14 cellular contexts compared by ENCODE assay signal in the genomic region with DNA sequence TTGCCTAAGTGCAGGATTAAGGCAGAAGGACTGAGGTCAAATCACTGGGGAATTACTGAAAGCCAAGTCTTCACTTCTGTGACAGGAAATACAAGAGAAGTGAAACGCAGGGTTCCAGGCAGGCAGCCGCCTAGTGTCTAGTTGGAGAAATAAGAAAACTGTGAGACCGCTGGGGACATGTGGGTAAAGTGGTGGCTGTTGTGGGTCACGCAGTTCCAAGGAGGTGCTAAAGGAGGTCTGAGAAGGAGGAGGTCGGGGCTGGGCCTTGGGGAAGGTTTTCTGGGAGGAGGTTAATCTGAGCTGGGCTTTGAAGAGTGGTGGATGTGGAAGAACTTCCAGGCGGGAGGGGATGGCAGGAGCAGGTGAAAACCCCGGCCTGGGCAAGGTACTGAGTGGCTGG. TPM values are rescaled to one million over a fixed set of nuclear protein-coding genes. Genes with fewer than 3 reads are reported as not detected.
A peak's percentile ranks its signal among the peaks of the same experiment; 100 is the strongest.
DNase-seq lines count a peak whose midpoint lies in the region; ATAC-seq and TF ChIP-seq lines count a peak whose summit lies in the region.
"Had no signal": no experiment of that assay in that cellular context is flagged by ENCODE, and none has a peak within 500 bp of the region (broad histone marks: within the 10 kb centered on the region; RNA-seq: fewer than 3 reads in every experiment).

No MANE protein-coding gene starts in this region.

- no peak overlapping the region for H3K4me3 ChIP-seq in CD8-positive, alpha-beta memory T cell (ENCODE audit: low read length)
- H3K4me3 ChIP-seq in OCI-LY7 (ENCODE audit: low read depth, low read length, poor library complexity, severe bottlenecking) (peak overlapping the region; percentile 50), tibial artery (no peak overlapping the region)
- H3K4me3 ChIP-seq: vagina had no signal

- TF ChIP-seq CTCF in OCI-LY7 (conservative IDR thresholded peaks at IDR 0.05; ENCODE audit: low read length) (peak; percentile 79), tibial artery (IDR thresholded peaks at IDR 0.05) (no peak)

- no peaks in the 10 kb centered on the region for H3K27me3 ChIP-seq in CD8-positive, alpha-beta memory T cell (ENCODE audit: insufficient read depth, low read length, poor library complexity, severe bottlenecking)
- no peaks in the 10 kb centered on the region for H3K27me3 ChIP-seq in tibial artery
- H3K27me3 ChIP-seq: vagina had no signal

- H3K79me2 ChIP-seq in OCI-LY7 (ENCODE audit: insufficient read depth, low read depth, low read length): peaks cover 22% of the 10 kb centered on the region; the same call in 1 of the 2 replicates

- H3K9me3 ChIP-seq in CD8-positive, alpha-beta memory T cell (ENCODE audit: low read length): no peaks in the 10 kb centered on the region
- H3K9me3 ChIP-seq in OCI-LY7 (ENCODE audit: low read length) (no peaks in the 10 kb centered on the region), tibial artery (no peaks in the 10 kb centered on the region)
- H3K9me3 ChIP-seq: vagina had no signal

- no peaks in the 10 kb centered on the region for H3K9me3 Mint-ChIP-seq in CD8-positive, alpha-beta memory T cell
- no peaks in the 10 kb centered on the region for H3K9me3 Mint-ChIP-seq in immature natural killer cell

- H3K27me3 Mint-ChIP-seq in CD8-positive, alpha-beta memory T cell: peaks cover 0 to 3% of the 10 kb centered on the region in 2 donors
- H3K27me3 Mint-ChIP-seq in immature natural killer cell (ENCODE audit: low read depth in 3 of 3): no peaks in the 10 kb centered on the region

- H3K27ac Mint-ChIP-seq in CD8-positive, alpha-beta memory T cell: peak overlapping the region in 5 of 8 donors; percentile 52 to 95 (median 69)
- peak overlapping the region; percentile 15 to 84 (median 62) for H3K27ac Mint-ChIP-seq in immature natural killer cell

- CTCF ChIA-PET in CD8-positive, alpha-beta memory T cell (lab: Charles Lee): no interaction called here
- CTCF ChIA-PET in OCI-LY7 (lab: Charles Lee; ENCODE audit: unreplicated experiment): interaction anchor here (0.7 to 1.4 kb wide), 3 partner anchors 10 to 67 kb away, joined by 3 to 5 read pairs (median 4); no protein-coding TSS in a partner anchor

- H4K20me1 ChIP-seq in OCI-LY7 (ENCODE audit: insufficient read depth, low read length): peaks cover 6% of the 10 kb centered on the region

- H3K4me2 ChIP-seq in OCI-LY7 (ENCODE audit: low read length): peak overlapping the region; percentile 82

- no peaks in the 10 kb centered on the region for H3K9me2 ChIP-seq in OCI-LY7 (ENCODE audit: insufficient read depth, low read length)

- peaks cover 71% of the 10 kb centered on the region for H3K36me3 ChIP-seq in CD8-positive, alpha-beta memory T cell (ENCODE audit: insufficient read depth, low read length)
- H3K36me3 ChIP-seq in OCI-LY7 (ENCODE audit: insufficient read depth, low read length) (peaks cover 99% of the 10 kb centered on the region), tibial artery (peaks cover 66 to 100% (median 94%) of the 10 kb centered on the region in 3 donors)

- H2AFZ ChIP-seq in OCI-LY7 (ENCODE audit: low read length): no peak overlapping the region

- peaks cover 7 to 25% (median 8%) of the 10 kb centered on the region in 3 donors for H3K4me1 Mint-ChIP-seq in CD8-positive, alpha-beta memory T cell
- peaks cover 7 to 13% of the 10 kb centered on the region in 2 donors for H3K4me1 Mint-ChIP-seq in immature natural killer cell

- POLR2A ChIA-PET in CD8-positive, alpha-beta memory T cell (lab: Charles Lee): no interaction called here
- POLR2A ChIA-PET in OCI-LY7 (lab: Charles Lee): interaction anchor here (2.6 kb wide), 1 partner anchor 59 kb away, joined by 10 read pairs; no protein-coding TSS in a partner anchor

- peak; percentile 51 for TF ChIP-seq POLR2A in GM18505 (IDR thresholded peaks at IDR 0.05; ENCODE audit: borderline replicate concordance, extremely low read depth, insufficient read depth, insufficient read length)

- DNase-seq in CD8-positive, alpha-beta memory T cell: no peak
- DNase-seq in OCI-LY7 (ENCODE audit: low spot score) (peak; percentile 87), immature natural killer cell (no peak), NCI-H526 treated with DMSO at 0.1 percent for 48 hours (lab: John Stamatoyannopoulos, UW) (no peak), tibial artery (no peak), GF-D8 (lab: John Stamatoyannopoulos, UW) (no peak), activated gamma-delta T cell treated with Interleukin-2 at 50 U/mL for 16 hours (no peak)
- DNase-seq: cerebellar nuclear complex, DMS 273 treated with DMSO at 0.1 percent for 48 hours, left cardiac atrium, NCI-H2081 treated with DMSO at 0.1 percent for 48 hours, SHP77 treated with DMSO at 0.1 percent for 48 hours had no signal

- intact Hi-C loops in OCI-LY7 (cut with micrococcal nuclease; ENCODE audit: unreplicated experiment) (loop anchor here (5.0 kb wide), 1 partner anchor 104 kb away; no protein-coding TSS in a partner anchor), tibial artery (cut with DNase I; ENCODE audit: low total_unique reads) (loop anchor here (10.0 kb wide), 1 partner anchor 66 kb away; no protein-coding TSS in a partner anchor)

- no peak for ATAC-seq in GM18505 (IDR thresholded peaks at IDR 0.05; ENCODE audit: unreplicated experiment)

- H3K4me1 ChIP-seq in CD8-positive, alpha-beta memory T cell (ENCODE audit: insufficient read depth, low read length): no peaks in the 10 kb centered on the region
- peaks cover 80% of the 10 kb centered on the region for H3K4me1 ChIP-seq in OCI-LY7 (ENCODE audit: insufficient read depth, low read length, poor library complexity, severe bottlenecking)
- H3K4me1 ChIP-seq in tibial artery: no peaks in the 10 kb centered on the region
- H3K4me1 ChIP-seq: vagina had no signal

- no TSS peak for BruUV-seq in OCI-LY7 (replicated peaks; lab: Mats Ljungman, UMichigan)

- H3K27ac ChIP-seq in CD8-positive, alpha-beta memory T cell (ENCODE audit: low read depth, low read length): no peak overlapping the region
- H3K27ac ChIP-seq in OCI-LY7 (ENCODE audit: low read depth, low read length, poor library complexity, severe bottlenecking): peak overlapping the region; percentile 90
- no peak overlapping the region for H3K27ac ChIP-seq in tibial artery
- H3K27ac ChIP-seq: vagina had no signal

- no peak overlapping the region for H3K4me3 Mint-ChIP-seq in CD8-positive, alpha-beta memory T cell
- H3K4me3 Mint-ChIP-seq in immature natural killer cell: no peak overlapping the region

- peaks cover 15 to 97% (median 33%) of the 10 kb centered on the region in 3 donors for H3K36me3 Mint-ChIP-seq in CD8-positive, alpha-beta memory T cell
- H3K36me3 Mint-ChIP-seq in immature natural killer cell: peaks cover 24 to 64% (median 30%) of the 10 kb centered on the region in 3 donors

RNA-seq across cellular contexts. Expression of gene MCM5, which starts 11.2 kb away (rescaled TPM):
- 100 to 1,000 TPM; 287 to 300 TPM for total RNA-seq in CD8-positive, alpha-beta memory T cell
- polyA plus RNA-seq in CD8-positive, alpha-beta memory T cell: 28.4 TPM
- 178 and 242 TPM in 2 replicates for total RNA-seq in OCI-LY7 (2014; rRNA removed; shearing (Covaris generic))
- total RNA-seq in OCI-LY7 (2022): 360 TPM in 2 replicates
- 10 to 100 TPM; 39.0 to 65.3 (median 45.7) TPM for polyA plus RNA-seq in immature natural killer cell

RNA-seq across cellular contexts. Expression of gene HMOX1, which starts 30.2 kb away (rescaled TPM):
- total RNA-seq in CD8-positive, alpha-beta memory T cell: 1 to 10 TPM; 5.1 to 5.6 TPM
- 0.25 TPM for polyA plus RNA-seq in CD8-positive, alpha-beta memory T cell
- 2.2 and 2.9 TPM in 2 replicates for total RNA-seq in OCI-LY7 (2014; rRNA removed; shearing (Covaris generic))
- total RNA-seq in OCI-LY7 (2022): 8.5 and 13.9 TPM in 2 replicates
- polyA plus RNA-seq in immature natural killer cell: 10 to 100 TPM in 2 of 3 donors, 1 to 10 TPM in 1; 5.3 to 12.8 (median 11.3) TPM
